26 cellular contexts compared by ENCODE assay signal in the genomic region with DNA sequence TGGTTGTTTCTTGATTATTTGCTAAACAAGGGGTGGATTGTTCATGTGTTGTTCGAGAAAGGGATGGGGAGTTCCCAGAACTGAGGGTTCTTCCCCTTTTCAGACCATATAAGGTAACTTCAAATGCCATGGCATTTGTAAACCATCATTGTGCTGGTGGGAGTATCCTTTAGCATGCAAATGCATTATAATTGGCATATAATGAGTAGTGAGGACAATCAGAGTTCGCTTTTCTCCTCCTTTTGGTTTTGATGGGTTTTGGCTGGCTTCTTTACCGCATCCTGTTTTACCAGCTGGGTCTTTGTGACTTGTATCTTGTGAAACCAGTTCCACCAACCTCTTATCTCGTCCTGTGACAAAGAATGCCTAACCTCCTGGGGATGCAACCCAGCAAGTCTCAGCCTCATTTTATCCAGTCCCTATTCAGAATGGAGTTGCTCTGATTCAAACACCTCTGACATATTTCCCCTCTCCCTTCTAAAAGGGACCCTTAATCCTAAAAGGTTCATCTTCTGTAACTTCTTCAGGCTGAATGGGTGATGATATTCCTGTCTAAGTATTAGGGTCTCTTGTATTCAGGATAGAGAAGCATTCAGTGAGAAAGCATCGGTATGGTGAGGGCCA. TPM values are rescaled to one million over a fixed set of nuclear protein-coding genes. Genes with fewer than 3 reads are reported as not detected.
DNase-seq lines count a peak whose midpoint lies in the region; ATAC-seq, FAIRE-seq and TF ChIP-seq lines count a peak whose summit lies in the region.
"Had no signal": no experiment of that assay in that cellular context is flagged by ENCODE, and none has a peak within 500 bp of the region (broad histone marks: within the 10 kb centered on the region; RNA-seq: fewer than 3 reads in every experiment).

No MANE protein-coding gene starts in this region.

- WGBS in right lobe of liver (ENCODE audit: insufficient coverage, low coverage, low lambda C conversion rate, missing lambda C conversion rate) = 35% methylated on average over 5 of the region's 5 CpGs

- no peaks in the 10 kb centered on the region for H3K79me2 ChIP-seq in MM.1S (ENCODE audit: low read length)
- H3K79me2 ChIP-seq in keratinocyte (ENCODE audit: control insufficient read depth, insufficient read depth, low read length) = no peaks in the 10 kb centered on the region

- ATAC-seq in GM18870 (IDR thresholded peaks at IDR 0.05; ENCODE audit: unreplicated experiment) (peak; percentile 60), right lobe of liver (no peak), HG02884 (IDR thresholded peaks at IDR 0.05; ENCODE audit: unreplicated experiment) (no peak)
- ATAC-seq: activated naive CD8-positive, alpha-beta T cell treated with anti-CD3 and anti-CD28 coated beads, Interleukin-2, amount 50 U/mL, for 24 hours; CD8-positive, alpha-beta T cell; left colon; stimulated activated naive CD8-positive, alpha-beta T cell treated with anti-CD3 and anti-CD28 coated beads, Interleukin-15, amount 100 ng/mL, for 72 hours; T-cell had no signal

- no peaks in the 10 kb centered on the region for H3K9me1 ChIP-seq in keratinocyte (ENCODE audit: control insufficient read depth, extremely low read depth, insufficient read depth, low read length)

- H3K9ac ChIP-seq in MM.1S (ENCODE audit: low read length) = no peak overlapping the region
- H3K9ac ChIP-seq in keratinocyte (ENCODE audit: control insufficient read depth, extremely low read depth, insufficient read depth, low read length) = no peak overlapping the region

- H3K4me1 ChIP-seq in MM.1S (ENCODE audit: low read length) (no peaks in the 10 kb centered on the region), keratinocyte (ENCODE audit: control insufficient read depth, extremely low read depth, insufficient read depth, low read length) (peaks cover 11% of the 10 kb centered on the region), right lobe of liver (no peaks in the 10 kb centered on the region)
- H3K4me1 ChIP-seq: colonic mucosa, upper lobe of left lung had no signal

- DNase-seq in MM.1S (peak; percentile 37), RPMI7951 (ENCODE audit: low read depth) (peak; percentile 16), keratinocyte (ENCODE audit: low read depth, low spot score) (no peak), NCI-H446 (lab: John Stamatoyannopoulos, UW) (no peak), right lobe of liver (no peak)
- DNase-seq: activated CD4-positive, alpha-beta T cell treated with anti-CD3 and anti-CD28 coated beads, Interleukin-2, amount 50 U/mL, for 1 hour; activated CD8-positive, alpha-beta memory T cell treated with anti-CD3 and anti-CD28 coated beads, Interleukin-2, amount 50 U/mL, for 4 hours; activated effector memory CD4-positive, alpha-beta T cell treated with Interleukin-2 at 50 U/mL for 16 hours; activated naive CD8-positive, alpha-beta T cell treated with anti-CD3 and anti-CD28 coated beads, Interleukin-2, amount 50 U/mL, for 24 hours; brain microvascular endothelial cell; CD8-positive, alpha-beta T cell; colonic mucosa; hypothalamus; left colon; midbrain; NCI-H1105 treated with DMSO at 0.1 percent for 48 hours; nephron progenitor cell; posterior cingulate gyrus; stimulated activated CD4-positive, alpha-beta T cell treated with anti-CD3 and anti-CD28 coated beads, Interleukin-2, amount 100 ng/mL, for 48 hours; stimulated activated naive CD8-positive, alpha-beta T cell treated with anti-CD3 and anti-CD28 coated beads, Interleukin-15, amount 100 ng/mL, for 72 hours; T-cell; upper lobe of left lung had no signal

- H3K27ac ChIP-seq in MM.1S (ENCODE audit: low read length) (no peak overlapping the region), keratinocyte (ENCODE audit: control insufficient read depth, insufficient read depth, low read length) (no peak overlapping the region), right lobe of liver (no peak overlapping the region)
- H3K27ac ChIP-seq: brain microvascular endothelial cell, colonic mucosa, skin epidermis, upper lobe of left lung had no signal

- TF ChIP-seq POLR2A in right lobe of liver (IDR thresholded peaks at IDR 0.05) = no peak

- H3K27me3 ChIP-seq in MM.1S (replicated peaks; ENCODE audit: insufficient read depth, low read length) = no peaks in the 10 kb centered on the region
- no peaks in the 10 kb centered on the region for H3K27me3 ChIP-seq in keratinocyte (ENCODE audit: control insufficient read depth, extremely low read depth, insufficient read depth, low read length)
- no peaks in the 10 kb centered on the region for H3K27me3 ChIP-seq in right lobe of liver
- H3K27me3 ChIP-seq: brain microvascular endothelial cell, colonic mucosa, upper lobe of left lung had no signal

- H4K20me1 ChIP-seq in MM.1S (ENCODE audit: insufficient read depth, low read length) (no peaks in the 10 kb centered on the region), keratinocyte (ENCODE audit: control insufficient read depth, extremely low read depth, insufficient read depth, low read length) (no peaks in the 10 kb centered on the region)

- no peak overlapping the region for H3K4me2 ChIP-seq in MM.1S (ENCODE audit: low read depth, low read length)
- peak overlapping the region; percentile 54 for H3K4me2 ChIP-seq in keratinocyte (ENCODE audit: control insufficient read depth, extremely low read depth, insufficient read depth, low read depth, low read length)

- peak; percentile 69 for FAIRE-seq in keratinocyte (lab: Jason Lieb, UNC)
- FAIRE-seq: endometrium had no signal

- H2AFZ ChIP-seq in MM.1S (ENCODE audit: low read length) = no peak overlapping the region
- peak overlapping the region; percentile 28 for H2AFZ ChIP-seq in keratinocyte (ENCODE audit: control insufficient read depth, low read length)

- H3K9me3 ChIP-seq in MM.1S (replicated peaks; ENCODE audit: insufficient read depth, low read length) = no peaks in the 10 kb centered on the region
- no peaks in the 10 kb centered on the region for H3K9me3 ChIP-seq in keratinocyte (ENCODE audit: control insufficient read depth, low read depth, low read length)
- no peaks in the 10 kb centered on the region for H3K9me3 ChIP-seq in right lobe of liver
- H3K9me3 ChIP-seq: colonic mucosa had no signal

- dilution Hi-C loops in keratinocyte (cut with MboI; ENCODE audit: extremely low pct_ligation_motif_present, low sequenced_read_pairs) = no loop called here

- H3K4me3 ChIP-seq in MM.1S (ENCODE audit: low read length) (no peak overlapping the region), keratinocyte (ENCODE audit: control insufficient read depth in 2 of 3, extremely low read depth in 1 of 3, insufficient read depth in 2 of 3, low read depth in 1 of 3, low read length in 3 of 3) (no peak overlapping the region), right lobe of liver (no peak overlapping the region)
- H3K4me3 ChIP-seq: colonic mucosa, skin epidermis, upper lobe of left lung had no signal

- intact Hi-C loops in right lobe of liver (cut with DNase I) = no loop called here

- H3K36me3 ChIP-seq in MM.1S (replicated peaks; ENCODE audit: insufficient read depth, low read length) (no peaks in the 10 kb centered on the region), keratinocyte (ENCODE audit: control insufficient read depth in 2 of 2, extremely low read depth in 1 of 2, insufficient read depth in 2 of 2, low read length in 2 of 2) (no peaks in the 10 kb centered on the region), right lobe of liver (no peaks in the 10 kb centered on the region)
- H3K36me3 ChIP-seq: brain microvascular endothelial cell, colonic mucosa, upper lobe of left lung had no signal

- no peak for TF ChIP-seq CTCF in MM.1S (IDR thresholded peaks at IDR 0.05; ENCODE audit: low read length)
- no peak for TF ChIP-seq CTCF in keratinocyte (optimal IDR thresholded peaks at IDR 0.05 in 1 of 3, IDR thresholded peaks at IDR 0.05 in 1 of 3, conservative IDR thresholded peaks at IDR 0.05 in 1 of 3; ENCODE audit: extremely low read depth in 1 of 3, insufficient read depth in 2 of 3, low read length in 3 of 3)
- no peak for TF ChIP-seq CTCF in right lobe of liver (IDR thresholded peaks at IDR 0.05)

- H3K9me2 ChIP-seq in MM.1S (replicated peaks; ENCODE audit: insufficient read depth, low read length) = no peaks in the 10 kb centered on the region

- H3F3A ChIP-seq in MM.1S (ENCODE audit: insufficient read depth, low read length) = no peaks in the 10 kb centered on the region

RNA-seq across cellular contexts. Expression of a gene that starts 8.7 kb away (rescaled TPM):
- 0.59 and 0.72 TPM in 2 replicates for total RNA-seq in RPMI7951 (2014; rRNA removed; shearing (Covaris generic))
- polyA plus RNA-seq in keratinocyte = 21.8 to 40.5 TPM (median 30.1 TPM) in 3 replicates
- polyA plus RNA-seq in keratinocyte (2011; ENCODE audit: low read depth) = 4.4 TPM
- polyA plus RNA-seq in keratinocyte (2011; cell fraction: cytosol; rRNA removed) = 6.4 and 8.0 TPM in 2 replicates
- 84.8 and 90.2 TPM in 2 replicates for polyA plus RNA-seq in keratinocyte (2011; cell fraction: nucleus; rRNA removed)
- polyA plus RNA-seq in keratinocyte (2012; ENCODE audit: low replicate concordance) = 5.7 and 45.8 TPM in 2 replicates
- 87.4 to 164 TPM (median 108 TPM) in 3 replicates for polyA minus RNA-seq in keratinocyte
- polyA minus RNA-seq in keratinocyte (2011; cell fraction: cytosol; rRNA and poly(A)+ RNA removed) = 37.6 TPM
- polyA minus RNA-seq in keratinocyte (2011; cell fraction: nucleus; rRNA and poly(A)+ RNA removed) = 213 and 385 TPM in 2 replicates
- under 1 TPM; 0.06 to 0.98 (median 0.45) TPM for total RNA-seq in right lobe of liver
- total RNA-seq: CD8-positive, alpha-beta T cell had no signal

Comparison
In these comparisons a context has a peak if more than half of its experiments do, and no peak if none do; other contexts are left out.
1. DNase-seq: peak in MM.1S (single experiment) and RPMI7951 (single experiment); none in keratinocyte (single experiment), NCI-H446 (0 of 2) and right lobe of liver (0 of 3).